8 cellular contexts compared by ENCODE assay signal in the genomic region with DNA sequence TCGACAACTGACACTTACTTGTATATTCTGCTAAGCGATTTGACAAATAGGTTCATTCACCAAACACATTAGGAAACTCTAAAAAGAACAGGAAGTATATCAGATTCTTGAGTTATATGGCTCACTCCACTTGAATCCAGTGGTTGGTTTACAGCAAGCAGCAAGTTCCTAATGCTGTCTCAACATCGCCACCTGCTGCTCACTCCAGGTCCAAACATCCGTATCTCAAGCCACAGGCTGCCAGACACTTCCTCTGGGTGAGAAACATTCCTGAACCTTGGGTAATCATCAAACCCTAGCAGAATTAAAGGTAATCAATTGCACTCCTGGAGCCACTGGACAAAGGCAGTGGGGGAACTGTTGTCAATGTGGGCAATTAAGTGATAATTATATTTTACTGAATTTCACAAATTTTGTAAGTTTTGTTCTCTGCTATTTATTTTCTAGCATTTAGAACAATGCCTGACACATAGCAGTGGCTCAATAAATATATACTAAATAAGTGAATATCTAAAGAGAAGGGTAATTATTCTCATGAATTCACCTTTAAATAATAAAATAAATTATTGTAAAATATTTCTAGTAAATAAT.
A peak's percentile ranks its signal among the peaks of the same experiment; 100 is the strongest.
DNase-seq lines count a peak whose midpoint lies in the region; TF ChIP-seq lines count a peak whose summit lies in the region.

No MANE protein-coding gene starts in this region.

- peak overlapping the region; percentile 2 for H3K4me2 ChIP-seq in Loucy (ENCODE audit: low read depth, low read length, poor library complexity, severe bottlenecking)

- no peak overlapping the region for H3K4me3 ChIP-seq in H7 (ENCODE audit: insufficient read depth, low read depth, low read length)
- no peak overlapping the region for H3K4me3 ChIP-seq in Loucy (ENCODE audit: low read length, poor library complexity, severe bottlenecking)

- no peaks in the 10 kb centered on the region for H3K9me3 ChIP-seq in Loucy (ENCODE audit: insufficient read depth, low read depth, low read length)

- H3K4me1 ChIP-seq in Loucy (ENCODE audit: insufficient read depth, low read length, poor library complexity, severe bottlenecking) = peaks cover 26% of the 10 kb centered on the region

- H3K27me3 ChIP-seq in H7 (ENCODE audit: control insufficient read depth, insufficient read depth, low read length) (no peaks in the 10 kb centered on the region), Loucy (ENCODE audit: insufficient read depth, low read length, poor library complexity, severe bottlenecking) (no peaks in the 10 kb centered on the region)

- H3K36me3 ChIP-seq in H7 (replicated peaks; ENCODE audit: control insufficient read depth, insufficient read depth, low read length) (no peaks in the 10 kb centered on the region), Loucy (ENCODE audit: insufficient read depth, low read length) (no peaks in the 10 kb centered on the region)

- DNase-seq in GF-D8 (lab: John Stamatoyannopoulos, UW) (peak; percentile 30), H7 (peak; percentile 48), SK-N-DZ (ENCODE audit: low spot score) (peak; percentile 80), glomerular visceral epithelial cell (ENCODE audit: extremely low spot score) (peak; percentile 82), pons (ENCODE audit: low spot score) (peak; percentile 82), ureter (ENCODE audit: low spot score) (peak; percentile 78)
- peak; percentile 63 for DNase-seq in activated naive CD4-positive, alpha-beta T cell treated with Interleukin-2 at 50 U/mL for 16 hours

- peak; percentile 96 for TF ChIP-seq CTCF in Loucy (conservative IDR thresholded peaks at IDR 0.05; ENCODE audit: low read length)

- no peaks in the 10 kb centered on the region for H4K20me1 ChIP-seq in Loucy (ENCODE audit: insufficient read depth, low read length, poor library complexity, severe bottlenecking)

- no peaks in the 10 kb centered on the region for H3F3A ChIP-seq in Loucy (ENCODE audit: low read depth)

- no peak overlapping the region for H3K9ac ChIP-seq in Loucy (ENCODE audit: low read depth, low read length, poor library complexity, severe bottlenecking)

- H3K79me2 ChIP-seq in Loucy (ENCODE audit: insufficient read depth, low read length) = no peaks in the 10 kb centered on the region

- no peak overlapping the region for H2AFZ ChIP-seq in Loucy (ENCODE audit: low read length)

- H3K9me2 ChIP-seq in Loucy (replicated peaks; ENCODE audit: low read depth, low read length) = no peaks in the 10 kb centered on the region

Comparison
In these comparisons a context has a peak if more than half of its experiments do, and no peak if none do; other contexts are left out.
1. DNase-seq: peak in every context shown above with its lines; median percentile 82 in glomerular visceral epithelial cell; 82 in pons; 80 in SK-N-DZ; 78 in ureter; 63 in activated naive CD4-positive, alpha-beta T cell treated with Interleukin-2 at 50 U/mL for 16 hours; 48 in H7; 30 in GF-D8.